ENCODE assay signal across 31 cellular contexts in genomic region chr5:156155638-156156037, GRCh38.
DNase-seq lines count a peak whose midpoint lies in the region; ATAC-seq, FAIRE-seq and TF ChIP-seq lines count a peak whose summit lies in the region.
"Had no signal": no experiment of that assay in that cellular context is flagged by ENCODE, and none has a peak within 500 bp of the region (broad histone marks: within the 10 kb centered on the region; RNA-seq: fewer than 3 reads in every experiment).

No MANE protein-coding gene starts in this region.

- intact Hi-C loops in pancreas (cut with DNase I): no loop called here
- intact Hi-C loops in upper lobe of right lung (cut with DNase I): no loop called here

- H3K9me3 ChIP-seq in pancreas: no peaks in the 10 kb centered on the region
- H3K9me3 ChIP-seq in upper lobe of right lung: no peaks in the 10 kb centered on the region
- H3K9me3 ChIP-seq: adrenal gland, esophagus muscularis mucosa, uterus had no signal

- DNase-seq in DMS53 (lab: John Stamatoyannopoulos, UW) (peak; percentile 89), LoVo (ENCODE audit: low spot score) (peak; percentile 40), epithelial cell of prostate (ENCODE audit: low read depth, low spot score) (peak; percentile 2), pancreas (peak in 4 of 6 donors; percentile 19 to 35 (median 24)), upper lobe of right lung (no peak)
- DNase-seq: activated CD4-positive, alpha-beta T cell treated with anti-CD3 and anti-CD28 coated beads, Interleukin-2, amount 10 ng/mL, durations not matched to agents 24 days and 14 days; activated naive CD4-positive, alpha-beta T cell treated with Interleukin-2 at 50 U/mL for 16 hours; activated T-cell treated with anti-CD3 and anti-CD28 coated beads, Interleukin-2, amount 50 U/mL, for 4 hours; adrenal gland; brain microvascular endothelial cell; C1 segment of cervical spinal cord; effector memory CD8-positive, alpha-beta T cell; foreskin melanocyte; naive B cell; NCI-H187; NCI-H345; NCI-H82; PC-3; Right ventricle myocardium superior; stimulated activated CD4-positive, alpha-beta T cell treated with anti-CD3 and anti-CD28 coated beads, Interleukin-2, amount 100 ng/mL, for 24 hours; substantia nigra; uterus; WERI-Rb-1 had no signal

- WGBS in pancreas, 2 donors: 11 to 14% methylated on average over 4 of the region's 4 CpGs

- no peak overlapping the region for H3K4me3 ChIP-seq in pancreas
- H3K4me3 ChIP-seq in upper lobe of right lung: no peak overlapping the region
- H3K4me3 ChIP-seq: adrenal gland, esophagus muscularis mucosa, smooth muscle cell, uterus had no signal

- H3K27ac ChIP-seq in epithelial cell of prostate (no peak overlapping the region), pancreas (no peak overlapping the region), upper lobe of right lung (no peak overlapping the region)
- H3K27ac ChIP-seq: adrenal gland, brain microvascular endothelial cell, esophagus muscularis mucosa, uterus, WERI-Rb-1 had no signal

- peak; percentile 31 to 81 (median 75) for ATAC-seq in pancreas
- ATAC-seq in HG02759 (IDR thresholded peaks at IDR 0.05; ENCODE audit: unreplicated experiment): no peak
- no peak for ATAC-seq in GM21528 (IDR thresholded peaks at IDR 0.05; ENCODE audit: low FRiP score, unreplicated experiment)
- ATAC-seq in upper lobe of right lung: no peak
- ATAC-seq: activated T-cell treated with anti-CD3 and anti-CD28 coated beads, Interleukin-2, amount 50 U/mL, for 4 hours; effector memory CD8-positive, alpha-beta T cell; PC-3 had no signal

- H3K36me3 ChIP-seq in pancreas (no peaks in the 10 kb centered on the region), upper lobe of right lung (no peaks in the 10 kb centered on the region)
- H3K36me3 ChIP-seq: adrenal gland, brain microvascular endothelial cell, esophagus muscularis mucosa, uterus, WERI-Rb-1 had no signal

- no peak for FAIRE-seq in pancreas (lab: Jason Lieb, UNC)
- FAIRE-seq: G401.6, GM18507, H54, keratinocyte had no signal

- no peaks in the 10 kb centered on the region for H3K4me1 ChIP-seq in pancreas
- H3K4me1 ChIP-seq in upper lobe of right lung: no peaks in the 10 kb centered on the region
- H3K4me1 ChIP-seq: adrenal gland, esophagus muscularis mucosa, uterus had no signal

- H3K27me3 ChIP-seq in pancreas (no peaks in the 10 kb centered on the region), upper lobe of right lung (no peaks in the 10 kb centered on the region)
- H3K27me3 ChIP-seq: adrenal gland, brain microvascular endothelial cell, esophagus muscularis mucosa, uterus had no signal

- TF ChIP-seq CTCF in pancreas (IDR thresholded peaks at IDR 0.05) (no peak), upper lobe of right lung (IDR thresholded peaks at IDR 0.05) (no peak)

Comparison
In these comparisons a context has a peak if more than half of its experiments do, and no peak if none do; other contexts are left out.
1. ATAC-seq: peak in pancreas (4 of 4); none in HG02759 (single experiment), GM21528 (single experiment) and upper lobe of right lung (single experiment).